1 cellular context compared by ENCODE assay signal in the genomic region with DNA sequence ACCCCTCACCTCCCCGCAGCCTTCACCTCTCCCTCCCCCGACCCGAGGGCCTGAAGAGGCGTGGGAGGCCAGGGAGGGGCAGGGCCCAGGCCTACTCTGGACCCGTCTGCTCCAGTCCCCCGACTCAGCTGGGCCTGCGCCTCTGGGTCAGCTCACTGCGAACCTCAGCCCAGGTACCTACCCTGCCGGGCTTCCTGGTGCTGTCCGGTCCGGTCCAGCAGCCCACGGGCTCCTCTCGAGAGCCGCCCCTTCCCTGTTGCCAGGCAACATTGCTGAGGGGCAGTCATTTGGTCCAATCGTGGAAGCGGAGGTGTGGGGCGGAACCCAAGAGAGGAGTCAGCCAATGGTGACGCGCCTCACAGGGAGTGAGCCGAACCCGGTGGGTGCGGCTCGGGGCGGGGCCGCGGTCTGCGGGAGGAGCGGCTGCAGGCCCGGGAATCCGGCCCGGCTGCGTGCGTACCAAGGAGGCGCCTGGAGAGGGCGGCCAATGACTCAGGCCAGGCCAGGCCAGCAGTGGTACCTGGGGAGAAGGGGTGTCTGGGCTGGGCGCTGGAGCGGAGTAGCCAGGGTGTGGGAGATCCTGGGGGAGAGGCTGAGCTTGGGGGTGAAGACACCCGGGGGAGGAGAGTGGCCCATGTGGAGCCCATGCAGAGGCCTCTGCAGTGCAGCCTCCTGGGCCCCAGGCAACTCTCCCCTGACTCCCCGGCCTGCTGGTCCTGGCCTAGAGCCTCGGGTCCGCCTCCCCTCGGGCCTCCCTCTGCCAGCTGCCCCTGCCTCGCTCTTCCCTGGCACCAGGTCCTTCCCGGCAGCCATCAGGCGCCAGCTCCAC.
TF ChIP-seq lines count a peak whose summit lies in the region.

A gene with protein sequence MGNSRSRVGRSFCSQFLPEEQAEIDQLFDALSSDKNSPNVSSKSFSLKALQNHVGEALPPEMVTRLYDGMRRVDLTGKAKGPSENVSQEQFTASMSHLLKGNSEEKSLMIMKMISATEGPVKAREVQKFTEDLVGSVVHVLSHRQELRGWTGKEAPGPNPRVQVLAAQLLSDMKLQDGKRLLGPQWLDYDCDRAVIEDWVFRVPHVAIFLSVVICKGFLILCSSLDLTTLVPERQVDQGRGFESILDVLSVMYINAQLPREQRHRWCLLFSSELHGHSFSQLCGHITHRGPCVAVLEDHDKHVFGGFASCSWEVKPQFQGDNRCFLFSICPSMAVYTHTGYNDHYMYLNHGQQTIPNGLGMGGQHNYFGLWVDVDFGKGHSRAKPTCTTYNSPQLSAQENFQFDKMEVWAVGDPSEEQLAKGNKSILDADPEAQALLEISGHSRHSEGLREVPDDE (minus strand): TSS at position 240 of the 829 bp plus-strand sequence. CDS start 6,573 bp downstream, outside the sequence.

TF ChIP-seq in SK-N-SH, 30 proteins besides CTCF, POLR2A, EP300 and RAD21 (continued from another document):
- TF ChIP-seq, protein P1, sequence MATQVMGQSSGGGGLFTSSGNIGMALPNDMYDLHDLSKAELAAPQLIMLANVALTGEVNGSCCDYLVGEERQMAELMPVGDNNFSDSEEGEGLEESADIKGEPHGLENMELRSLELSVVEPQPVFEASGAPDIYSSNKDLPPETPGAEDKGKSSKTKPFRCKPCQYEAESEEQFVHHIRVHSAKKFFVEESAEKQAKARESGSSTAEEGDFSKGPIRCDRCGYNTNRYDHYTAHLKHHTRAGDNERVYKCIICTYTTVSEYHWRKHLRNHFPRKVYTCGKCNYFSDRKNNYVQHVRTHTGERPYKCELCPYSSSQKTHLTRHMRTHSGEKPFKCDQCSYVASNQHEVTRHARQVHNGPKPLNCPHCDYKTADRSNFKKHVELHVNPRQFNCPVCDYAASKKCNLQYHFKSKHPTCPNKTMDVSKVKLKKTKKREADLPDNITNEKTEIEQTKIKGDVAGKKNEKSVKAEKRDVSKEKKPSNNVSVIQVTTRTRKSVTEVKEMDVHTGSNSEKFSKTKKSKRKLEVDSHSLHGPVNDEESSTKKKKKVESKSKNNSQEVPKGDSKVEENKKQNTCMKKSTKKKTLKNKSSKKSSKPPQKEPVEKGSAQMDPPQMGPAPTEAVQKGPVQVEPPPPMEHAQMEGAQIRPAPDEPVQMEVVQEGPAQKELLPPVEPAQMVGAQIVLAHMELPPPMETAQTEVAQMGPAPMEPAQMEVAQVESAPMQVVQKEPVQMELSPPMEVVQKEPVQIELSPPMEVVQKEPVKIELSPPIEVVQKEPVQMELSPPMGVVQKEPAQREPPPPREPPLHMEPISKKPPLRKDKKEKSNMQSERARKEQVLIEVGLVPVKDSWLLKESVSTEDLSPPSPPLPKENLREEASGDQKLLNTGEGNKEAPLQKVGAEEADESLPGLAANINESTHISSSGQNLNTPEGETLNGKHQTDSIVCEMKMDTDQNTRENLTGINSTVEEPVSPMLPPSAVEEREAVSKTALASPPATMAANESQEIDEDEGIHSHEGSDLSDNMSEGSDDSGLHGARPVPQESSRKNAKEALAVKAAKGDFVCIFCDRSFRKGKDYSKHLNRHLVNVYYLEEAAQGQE (IDR thresholded peaks at IDR 0.05; ENCODE audit: low read depth, low read length): no peak
- TF ChIP-seq FOSL2 (IDR thresholded peaks at IDR 0.05; ENCODE audit: borderline replicate concordance, low read depth) (peak; percentile 24; the same call in 1 of the 2 replicates), FOXM1 (IDR thresholded peaks at IDR 0.05; ENCODE audit: low read depth) (no peak), TCF12 (IDR thresholded peaks at IDR 0.05) (no peak; the same call in 1 of the 2 replicates), JUND (IDR thresholded peaks at IDR 0.05) (no peak; the same call in 1 of the 2 replicates), NRF1 (IDR thresholded peaks at IDR 0.05; ENCODE audit: low read depth, low read length) (no peak), CHD2 (IDR thresholded peaks at IDR 0.05; ENCODE audit: low read length, partially characterized antibody) (peak; percentile 58), RXRA (IDR thresholded peaks at IDR 0.05; ENCODE audit: borderline replicate concordance, low read depth) (no peak), GABPA (IDR thresholded peaks at IDR 0.05; ENCODE audit: low read depth) (no peak), RCOR1 (IDR thresholded peaks at IDR 0.05; ENCODE audit: low read length) (no peak), SIN3A (IDR thresholded peaks at IDR 0.05; ENCODE audit: borderline replicate concordance, low read depth, low read length) (no peak), MEF2A (IDR thresholded peaks at IDR 0.05; ENCODE audit: borderline replicate concordance, low read depth) (no peak), NFIC (IDR thresholded peaks at IDR 0.05; ENCODE audit: borderline replicate concordance) (no peak)
- TF ChIP-seq, protein P2, sequence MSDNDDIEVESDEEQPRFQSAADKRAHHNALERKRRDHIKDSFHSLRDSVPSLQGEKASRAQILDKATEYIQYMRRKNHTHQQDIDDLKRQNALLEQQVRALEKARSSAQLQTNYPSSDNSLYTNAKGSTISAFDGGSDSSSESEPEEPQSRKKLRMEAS (IDR thresholded peaks at IDR 0.05; ENCODE audit: low read depth): peak; percentile 84
- TF ChIP-seq, protein P3, sequence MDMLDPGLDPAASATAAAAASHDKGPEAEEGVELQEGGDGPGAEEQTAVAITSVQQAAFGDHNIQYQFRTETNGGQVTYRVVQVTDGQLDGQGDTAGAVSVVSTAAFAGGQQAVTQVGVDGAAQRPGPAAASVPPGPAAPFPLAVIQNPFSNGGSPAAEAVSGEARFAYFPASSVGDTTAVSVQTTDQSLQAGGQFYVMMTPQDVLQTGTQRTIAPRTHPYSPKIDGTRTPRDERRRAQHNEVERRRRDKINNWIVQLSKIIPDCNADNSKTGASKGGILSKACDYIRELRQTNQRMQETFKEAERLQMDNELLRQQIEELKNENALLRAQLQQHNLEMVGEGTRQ (IDR thresholded peaks at IDR 0.05; ENCODE audit: borderline replicate concordance, low read depth, low read length): no peak
- TF ChIP-seq, protein P4, sequence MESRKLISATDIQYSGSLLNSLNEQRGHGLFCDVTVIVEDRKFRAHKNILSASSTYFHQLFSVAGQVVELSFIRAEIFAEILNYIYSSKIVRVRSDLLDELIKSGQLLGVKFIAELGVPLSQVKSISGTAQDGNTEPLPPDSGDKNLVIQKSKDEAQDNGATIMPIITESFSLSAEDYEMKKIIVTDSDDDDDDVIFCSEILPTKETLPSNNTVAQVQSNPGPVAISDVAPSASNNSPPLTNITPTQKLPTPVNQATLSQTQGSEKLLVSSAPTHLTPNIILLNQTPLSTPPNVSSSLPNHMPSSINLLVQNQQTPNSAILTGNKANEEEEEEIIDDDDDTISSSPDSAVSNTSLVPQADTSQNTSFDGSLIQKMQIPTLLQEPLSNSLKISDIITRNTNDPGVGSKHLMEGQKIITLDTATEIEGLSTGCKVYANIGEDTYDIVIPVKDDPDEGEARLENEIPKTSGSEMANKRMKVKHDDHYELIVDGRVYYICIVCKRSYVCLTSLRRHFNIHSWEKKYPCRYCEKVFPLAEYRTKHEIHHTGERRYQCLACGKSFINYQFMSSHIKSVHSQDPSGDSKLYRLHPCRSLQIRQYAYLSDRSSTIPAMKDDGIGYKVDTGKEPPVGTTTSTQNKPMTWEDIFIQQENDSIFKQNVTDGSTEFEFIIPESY (IDR thresholded peaks at IDR 0.05; ENCODE audit: borderline replicate concordance, low read depth): no peak
- TF ChIP-seq, protein P5, sequence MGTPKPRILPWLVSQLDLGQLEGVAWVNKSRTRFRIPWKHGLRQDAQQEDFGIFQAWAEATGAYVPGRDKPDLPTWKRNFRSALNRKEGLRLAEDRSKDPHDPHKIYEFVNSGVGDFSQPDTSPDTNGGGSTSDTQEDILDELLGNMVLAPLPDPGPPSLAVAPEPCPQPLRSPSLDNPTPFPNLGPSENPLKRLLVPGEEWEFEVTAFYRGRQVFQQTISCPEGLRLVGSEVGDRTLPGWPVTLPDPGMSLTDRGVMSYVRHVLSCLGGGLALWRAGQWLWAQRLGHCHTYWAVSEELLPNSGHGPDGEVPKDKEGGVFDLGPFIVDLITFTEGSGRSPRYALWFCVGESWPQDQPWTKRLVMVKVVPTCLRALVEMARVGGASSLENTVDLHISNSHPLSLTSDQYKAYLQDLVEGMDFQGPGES (IDR thresholded peaks at IDR 0.05; ENCODE audit: low read depth, low read length): peak; percentile 76
- TF ChIP-seq, protein P6, sequence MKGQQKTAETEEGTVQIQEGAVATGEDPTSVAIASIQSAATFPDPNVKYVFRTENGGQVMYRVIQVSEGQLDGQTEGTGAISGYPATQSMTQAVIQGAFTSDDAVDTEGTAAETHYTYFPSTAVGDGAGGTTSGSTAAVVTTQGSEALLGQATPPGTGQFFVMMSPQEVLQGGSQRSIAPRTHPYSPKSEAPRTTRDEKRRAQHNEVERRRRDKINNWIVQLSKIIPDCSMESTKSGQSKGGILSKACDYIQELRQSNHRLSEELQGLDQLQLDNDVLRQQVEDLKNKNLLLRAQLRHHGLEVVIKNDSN (IDR thresholded peaks at IDR 0.05; ENCODE audit: borderline replicate concordance, low read depth): no peak
